8 cellular contexts compared by ENCODE assay signal in genomic region chr19:17294051-17294891, GRCh38.
DNase-seq lines count a peak whose midpoint lies in the region; ATAC-seq, FAIRE-seq and TF ChIP-seq lines count a peak whose summit lies in the region.

No MANE protein-coding gene starts in this region.

- no peak overlapping the region for H3K27ac Mint-ChIP-seq in stimulated activated naive B cell treated with anti-CD40 and anti-IgM and Interleukin-4, amounts not matched to agents 10 μg/mL and 1 μg/mL and 100 μg/mL, for 72 hours

- TF ChIP-seq CTCF in RWPE1 (conservative IDR thresholded peaks at IDR 0.05; ENCODE audit: low read depth): no peak

- POLR2A ChIA-PET in RWPE1 (lab: Yijun Ruan, JAX; ENCODE audit: low non-redundant PET): interaction anchor here (0.6 kb wide), 1 partner anchor 648 kb away, joined by 3 read pairs; no protein-coding TSS in a partner anchor

- H3K36me3 Mint-ChIP-seq in stimulated activated naive B cell treated with anti-CD40 and anti-IgM and Interleukin-4, amounts not matched to agents 10 μg/mL and 1 μg/mL and 100 μg/mL, for 72 hours: peaks cover 3 to 14% of the 10 kb centered on the region in 2 donors

- no peak overlapping the region for H3K4me3 Mint-ChIP-seq in stimulated activated naive B cell treated with anti-CD40 and anti-IgM and Interleukin-4, amounts not matched to agents 10 μg/mL and 1 μg/mL and 100 μg/mL, for 72 hours

- DNase-seq in GM18507 (ENCODE audit: extremely low spot score, insufficient read length, low read depth) (no peak), RWPE1 (ENCODE audit: low spot score) (peak; percentile 80), amniotic epithelial cell (ENCODE audit: low read depth) (peak; percentile 26), GF-D8 (lab: John Stamatoyannopoulos, UW) (no peak)
- DNase-seq in stimulated activated CD4-positive, alpha-beta T cell treated with anti-CD3 and anti-CD28 coated beads, Interleukin-1b, Interleukin-23, amount 100 ng/mL, for 48 hours: peak; percentile 69
- DNase-seq in stimulated activated naive B cell treated with anti-CD40 and anti-IgM and Interleukin-4, amounts not matched to agents 10 μg/mL and 1 μg/mL and 100 μg/mL, for 72 hours: no peak

- H3K27me3 Mint-ChIP-seq in stimulated activated naive B cell treated with anti-CD40 and anti-IgM and Interleukin-4, amounts not matched to agents 10 μg/mL and 1 μg/mL and 100 μg/mL, for 72 hours: no peaks in the 10 kb centered on the region

- H3K27ac ChIP-seq in RWPE1: peak overlapping the region; percentile 91

- peak; percentile 73 for FAIRE-seq in GM18507 (lab: Jason Lieb, UNC)

- peaks cover 2 to 21% of the 10 kb centered on the region in 2 donors for H3K4me1 Mint-ChIP-seq in stimulated activated naive B cell treated with anti-CD40 and anti-IgM and Interleukin-4, amounts not matched to agents 10 μg/mL and 1 μg/mL and 100 μg/mL, for 72 hours

- CTCF ChIA-PET in RWPE1 (lab: Yijun Ruan, JAX): interaction anchor here (0.6 kb wide), 1 partner anchor 554 kb away, joined by 3 read pairs; no protein-coding TSS in a partner anchor

- H3K9me3 Mint-ChIP-seq in stimulated activated naive B cell treated with anti-CD40 and anti-IgM and Interleukin-4, amounts not matched to agents 10 μg/mL and 1 μg/mL and 100 μg/mL, for 72 hours: no peaks in the 10 kb centered on the region

- ATAC-seq in stimulated activated naive B cell treated with anti-CD40 and anti-IgM and Interleukin-4, amounts not matched to agents 10 μg/mL and 1 μg/mL and 100 μg/mL, for 72 hours (replicated peaks): no peak
- ATAC-seq in GM18498 (IDR thresholded peaks at IDR 0.05; ENCODE audit: unreplicated experiment) (no peak), HG03460 (IDR thresholded peaks at IDR 0.05; ENCODE audit: unreplicated experiment) (no peak)

Comparison
In these comparisons a context has a peak if more than half of its experiments do, and no peak if none do; other contexts are left out.
1. DNase-seq: peak in RWPE1 (single experiment), amniotic epithelial cell (single experiment) and stimulated activated CD4-positive, alpha-beta T cell treated with anti-CD3 and anti-CD28 coated beads, Interleukin-1b, Interleukin-23, amount 100 ng/mL, for 48 hours (single experiment); none in GM18507 (single experiment), stimulated activated naive B cell treated with anti-CD40 and anti-IgM and Interleukin-4, amounts not matched to agents 10 μg/mL and 1 μg/mL and 100 μg/mL, for 72 hours (single experiment) and GF-D8 (single experiment).